ENCODE assay signal across 32 cellular contexts in the genomic region with DNA sequence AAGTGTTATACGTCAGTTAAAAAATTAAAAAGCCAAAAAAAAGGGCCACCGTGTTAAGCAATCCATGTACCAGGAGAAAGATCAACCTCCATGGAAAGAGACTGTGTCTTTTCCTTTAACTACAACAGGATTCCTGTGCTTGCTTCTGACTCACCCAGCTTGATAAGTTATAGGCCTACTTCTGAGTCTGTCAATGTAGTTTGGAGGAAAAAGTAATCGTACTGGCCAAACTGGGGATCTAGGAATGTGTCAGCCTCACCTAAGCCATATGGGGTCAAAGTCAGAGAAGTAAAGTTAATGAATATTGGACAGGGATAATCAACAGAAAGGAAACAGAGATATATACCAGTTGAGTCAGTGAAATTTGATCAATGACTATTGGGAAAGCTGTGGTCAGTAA.
"Had no signal": no experiment of that assay in that cellular context is flagged by ENCODE, and none has a peak within 500 bp of the region (broad histone marks: within the 10 kb centered on the region; RNA-seq: fewer than 3 reads in every experiment).

No MANE protein-coding gene starts in this region.

- H3K27me3 ChIP-seq: adrenal gland had no signal

- ATAC-seq: activated CD4-positive, alpha-beta T cell treated with anti-CD3 and anti-CD28 coated beads for 36 hours; activated CD4-positive, CD25-positive, alpha-beta regulatory T cell treated with anti-CD3 and anti-CD28 coated beads, Interleukin-2, amount 50 U/mL, for 24 hours; activated CD8-positive, alpha-beta T cell treated with anti-CD3 and anti-CD28 coated beads for 36 hours; activated naive CD4-positive, alpha-beta T cell treated with anti-CD3 and anti-CD28 coated beads, Interleukin-2, amount 50 U/mL, for 72 hours; activated T-cell treated with anti-CD3 and anti-CD28 coated beads, Interleukin-2, amount 50 U/mL, for 4 hours; activated T-cell treated with anti-CD3 and anti-CD28 coated beads, Interleukin-2, amount 50 U/mL, for 72 hours; activated T-helper 17 cell treated with anti-CD3 and anti-CD28 coated beads, Interleukin-2, amount 50 U/mL, for 72 hours; WTC11 had no signal

- H3K36me3 ChIP-seq: adrenal gland, WERI-Rb-1 had no signal

- H3K4me3 ChIP-seq: adrenal gland had no signal

- DNase-seq: activated CD4-positive, alpha-beta memory T cell treated with anti-CD3 and anti-CD28 coated beads for 36 hours; activated CD4-positive, alpha-beta T cell treated with anti-CD3 and anti-CD28 coated beads for 1 hour; activated CD4-positive, alpha-beta T cell treated with anti-CD3 and anti-CD28 coated beads for 36 hours; activated CD4-positive, alpha-beta T cell treated with anti-CD3 and anti-CD28 coated beads, Interleukin-2, amount 10 ng/mL, durations not matched to agents 24 days and 14 days; activated CD4-positive, alpha-beta T cell treated with anti-CD3 and anti-CD28 coated beads, Interleukin-2, amount 50 U/mL, for 1 hour; activated CD4-positive, alpha-beta T cell treated with anti-CD3 and anti-CD28 coated beads, Interleukin-2, amount 50 U/mL, for 4 hours; activated CD4-positive, CD25-positive, alpha-beta regulatory T cell; activated CD8-positive, alpha-beta memory T cell treated with anti-CD3 and anti-CD28 coated beads, Interleukin-2, amount 50 U/mL, for 4 hours; activated CD8-positive, alpha-beta T cell treated with anti-CD3 and anti-CD28 coated beads for 36 hours; activated effector memory CD4-positive, alpha-beta T cell treated with anti-CD3 and anti-CD28 coated beads, Interleukin-2, amount 50 U/mL, for 16 hours; activated gamma-delta T cell treated with Interleukin-2 at 50 U/mL for 16 hours; activated naive CD4-positive, alpha-beta T cell; activated naive CD4-positive, alpha-beta T cell treated with anti-CD3 and anti-CD28 coated beads for 36 hours; activated naive CD4-positive, alpha-beta T cell treated with anti-CD3 and anti-CD28 coated beads, Interleukin-2, amount 50 U/mL, for 16 hours; activated naive CD8-positive, alpha-beta T cell treated with anti-CD3 and anti-CD28 coated beads for 36 hours; activated T-cell treated with anti-CD3 and anti-CD28 coated beads for 4 hours; activated T-cell treated with anti-CD3 and anti-CD28 coated beads, Interleukin-2, amount 50 U/mL, for 1 hour; activated T-cell treated with anti-CD3 and anti-CD28 coated beads, Interleukin-2, amount 50 U/mL, for 4 hours; activated T-cell treated with anti-CD3 and anti-CD28 coated beads, Interleukin-2, amount 50 U/mL, for 72 hours; adrenal gland; amniotic stem cell; aorta; central memory CD4-positive, alpha-beta T cell; SW 1271; T-helper 1 cell; T-helper 2 cell; T-helper 9 cell; WERI-Rb-1 had no signal
